ENCODE assay signal across 9 cellular contexts in the genomic region with DNA sequence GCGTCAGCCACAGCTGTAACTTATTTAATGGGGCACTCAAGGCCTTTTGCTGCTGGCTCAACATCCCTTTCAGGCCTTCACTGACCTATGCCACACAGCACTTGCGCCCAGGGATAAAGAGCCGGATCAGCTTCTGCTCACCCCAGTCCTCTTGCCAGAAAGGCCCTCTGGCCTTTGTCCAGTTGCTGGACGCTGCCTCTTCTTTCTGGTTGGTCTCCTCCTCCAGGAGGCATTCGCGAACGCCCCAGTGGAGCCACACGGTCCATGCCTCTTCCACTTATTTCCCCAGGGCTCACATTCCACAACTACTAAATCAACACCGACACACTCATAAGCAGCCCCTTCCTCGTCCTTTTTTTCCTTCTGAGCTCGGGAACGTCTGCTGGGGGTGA. TPM values are rescaled to one million over a fixed set of nuclear protein-coding genes. Genes with fewer than 3 reads are reported as not detected.
DNase-seq lines count a peak whose midpoint lies in the region; ATAC-seq, FAIRE-seq and TF ChIP-seq lines count a peak whose summit lies in the region.
"Had no signal": no experiment of that assay in that cellular context is flagged by ENCODE, and none has a peak within 500 bp of the region (broad histone marks: within the 10 kb centered on the region; RNA-seq: fewer than 3 reads in every experiment).

No MANE protein-coding gene starts in this region.

- no peak for ATAC-seq in stimulated activated memory B cell treated with anti-CD40 and anti-IgM and Interleukin-4, amounts not matched to agents 10 μg/mL and 1 μg/mL and 100 μg/mL, for 72 hours
- ATAC-seq in HG02642 (IDR thresholded peaks at IDR 0.05; ENCODE audit: poor library complexity, unreplicated experiment) = no peak
- ATAC-seq: HCT116 had no signal

- H3K9me3 ChIP-seq in HUES48 (ENCODE audit: control insufficient read depth, insufficient read depth, low read length) = peaks cover 17% of the 10 kb centered on the region

- H3K4me3 ChIP-seq in HUES48 (ENCODE audit: low read depth, low read length) = peak overlapping the region; percentile 97
- peak overlapping the region; percentile 92 for H3K4me3 ChIP-seq in bronchial epithelial cell (ENCODE audit: low read depth, low read length)
- peak overlapping the region; percentile 89 for H3K4me3 ChIP-seq in kidney epithelial cell (ENCODE audit: low read depth, low read length)

- no peaks in the 10 kb centered on the region for H3K27me3 ChIP-seq in HUES48 (ENCODE audit: control insufficient read depth, insufficient read depth, low read length)
- no peaks in the 10 kb centered on the region for H3K27me3 ChIP-seq in bronchial epithelial cell (ENCODE audit: control insufficient read depth, insufficient read depth, low read length)
- H3K27me3 ChIP-seq in kidney epithelial cell (ENCODE audit: control insufficient read depth, insufficient read depth, low read length) = no peaks in the 10 kb centered on the region

- H3K4me1 ChIP-seq in HUES48 (ENCODE audit: control insufficient read depth, insufficient read depth, low read length) = no peaks in the 10 kb centered on the region; the same call in 1 of the 2 replicates

- H3K36me3 Mint-ChIP-seq in stimulated activated memory B cell treated with anti-CD40 and anti-IgM and Interleukin-4, amounts not matched to agents 10 μg/mL and 1 μg/mL and 100 μg/mL, for 72 hours = peaks cover 21% of the 10 kb centered on the region

- H3K27ac ChIP-seq in HUES48 (ENCODE audit: low read depth, low read length) = peak overlapping the region; percentile 84

- TF ChIP-seq CTCF in bronchial epithelial cell (IDR thresholded peaks at IDR 0.05; ENCODE audit: insufficient read depth, low read length, severe bottlenecking) (no peak), kidney epithelial cell (IDR thresholded peaks at IDR 0.05; ENCODE audit: insufficient read depth, low read length, poor library complexity, severe bottlenecking) (no peak)

- H3K36me3 ChIP-seq in HUES48 (ENCODE audit: control insufficient read depth, insufficient read depth, low read length) = no peaks in the 10 kb centered on the region
- H3K36me3 ChIP-seq in bronchial epithelial cell (ENCODE audit: control insufficient read depth, insufficient read depth, low read length) = no peaks in the 10 kb centered on the region
- H3K36me3 ChIP-seq in kidney epithelial cell (ENCODE audit: control insufficient read depth, insufficient read depth, low read length) = no peaks in the 10 kb centered on the region

- H3K27me3 Mint-ChIP-seq in stimulated activated memory B cell treated with anti-CD40 and anti-IgM and Interleukin-4, amounts not matched to agents 10 μg/mL and 1 μg/mL and 100 μg/mL, for 72 hours = no peaks in the 10 kb centered on the region

- no peaks in the 10 kb centered on the region for H3K9me3 Mint-ChIP-seq in stimulated activated memory B cell treated with anti-CD40 and anti-IgM and Interleukin-4, amounts not matched to agents 10 μg/mL and 1 μg/mL and 100 μg/mL, for 72 hours

- H3K4me3 Mint-ChIP-seq in stimulated activated memory B cell treated with anti-CD40 and anti-IgM and Interleukin-4, amounts not matched to agents 10 μg/mL and 1 μg/mL and 100 μg/mL, for 72 hours = peak overlapping the region; percentile 80

- FAIRE-seq in bronchial epithelial cell (lab: Jason Lieb, UNC) = no peak

- peak overlapping the region; percentile 79 for H3K9ac ChIP-seq in HUES48 (ENCODE audit: low read depth, low read length)

- DNase-seq in AG08396 (ENCODE audit: low spot score) (peak; percentile 59), bronchial epithelial cell (ENCODE audit: low read depth) (peak; percentile 27), kidney epithelial cell (ENCODE audit: low read depth) (no peak), 8988T (no peak), NCI-H524 (lab: John Stamatoyannopoulos, UW) (no peak)

- peak overlapping the region; percentile 81 for H3K27ac Mint-ChIP-seq in stimulated activated memory B cell treated with anti-CD40 and anti-IgM and Interleukin-4, amounts not matched to agents 10 μg/mL and 1 μg/mL and 100 μg/mL, for 72 hours

- H3K4me1 Mint-ChIP-seq in stimulated activated memory B cell treated with anti-CD40 and anti-IgM and Interleukin-4, amounts not matched to agents 10 μg/mL and 1 μg/mL and 100 μg/mL, for 72 hours = peaks cover 46% of the 10 kb centered on the region

RNA-seq across cellular contexts. Expression of gene ZNF329, which starts 3.7 kb away (rescaled TPM):
- total RNA-seq in bronchial epithelial cell (14.1 and 14.5 TPM in 2 replicates), kidney epithelial cell (5.7 and 10.5 TPM in 2 replicates)

RNA-seq across cellular contexts. Expression of gene ZNF274, which starts 28.6 kb away (rescaled TPM):
- total RNA-seq in bronchial epithelial cell (28.2 and 36.5 TPM in 2 replicates), kidney epithelial cell (16.8 and 25.3 TPM in 2 replicates)

RNA-seq across cellular contexts. Expression of gene ZSCAN18, which starts 56.3 kb away (rescaled TPM):
- total RNA-seq in bronchial epithelial cell (16.6 and 40.8 TPM in 2 replicates), kidney epithelial cell (64.9 and 79.3 TPM in 2 replicates)

Comparison
In these comparisons a context has a peak if more than half of its experiments do, and no peak if none do; other contexts are left out.
1. DNase-seq: peak in AG08396 (single experiment) and bronchial epithelial cell (single experiment); none in kidney epithelial cell (single experiment), 8988T (single experiment) and NCI-H524 (0 of 2).
2. Peak in every context shown above with its lines, with median percentiles within 50 percentile points of each other: H3K4me3 ChIP-seq.